8 cellular contexts compared by ENCODE assay signal in the genomic region with DNA sequence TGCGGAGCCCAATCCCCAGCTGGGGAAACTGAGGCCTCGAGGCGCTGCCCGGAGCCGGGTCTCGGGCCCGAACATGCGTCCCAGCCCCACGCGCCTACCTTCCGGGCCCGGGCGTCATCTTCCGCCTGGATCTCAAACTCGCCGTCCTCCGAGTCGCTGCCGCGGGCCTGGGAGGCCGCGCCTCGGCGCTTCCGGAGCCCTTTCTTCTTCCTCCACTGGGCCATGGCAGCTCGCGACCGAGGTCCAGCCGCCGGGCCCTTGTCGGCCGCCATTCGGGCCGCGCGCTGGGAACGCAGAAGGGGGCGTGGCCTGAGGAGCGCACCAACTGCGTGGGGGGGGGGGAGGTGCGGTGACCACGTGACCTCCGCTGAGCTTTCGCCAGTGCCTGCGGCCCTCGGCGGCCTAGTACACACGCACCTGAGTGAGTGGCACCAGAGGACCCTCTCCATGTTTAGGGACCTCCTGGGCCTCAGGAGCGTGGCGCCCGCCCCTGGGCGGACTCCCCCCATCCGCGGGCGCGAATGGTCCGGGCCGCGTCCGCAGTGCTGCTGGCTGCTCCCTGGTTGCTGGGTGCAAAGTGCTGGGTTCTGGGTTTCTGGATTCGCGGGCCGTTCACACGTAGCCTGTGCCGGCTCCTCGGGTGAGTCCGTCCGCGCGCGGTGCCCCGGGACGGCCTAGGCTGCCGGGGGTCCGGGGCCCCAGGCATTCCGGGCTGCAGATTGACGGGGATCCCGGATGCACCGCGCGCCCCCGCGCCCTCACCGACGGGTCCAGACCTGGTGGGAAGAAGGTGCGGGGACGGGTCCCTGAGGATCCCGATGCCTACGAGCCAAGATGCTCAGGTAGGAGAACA. TPM values are rescaled to one million over a fixed set of nuclear protein-coding genes. Genes with fewer than 3 reads are reported as not detected.
A peak's percentile ranks its signal among the peaks of the same experiment; 100 is the strongest.
DNase-seq lines count a peak whose midpoint lies in the region; ATAC-seq, FAIRE-seq and TF ChIP-seq lines count a peak whose summit lies in the region.

Gene DDX54, minus strand, starts transcription at position 299 of the 853 bp plus-strand sequence. Its CDS starts 27 bp downstream, at position 272.
Gene RITA1, plus strand, starts transcription at position 542 of the 853 bp plus-strand sequence. CDS start 1,026 bp downstream, outside the sequence.

- H3K27me3 Mint-ChIP-seq in glutamatergic neuron (ENCODE audit: unreplicated experiment) (peaks cover 1% of the 10 kb centered on the region), osteocyte (ENCODE audit: unreplicated experiment) (no peaks in the 10 kb centered on the region)

- H3K4me3 ChIP-seq in Loucy (ENCODE audit: low read length, poor library complexity, severe bottlenecking) (peak within 1 kb of the TSS; percentile 73), testis (peak within 1 kb of the TSS; percentile 93 to 96)

- H3K27me3 ChIP-seq in Loucy (ENCODE audit: insufficient read depth, low read length, poor library complexity, severe bottlenecking) (no peaks in the 10 kb centered on the region), testis (no peaks in the 10 kb centered on the region)

- peaks cover 48% of the 10 kb centered on the region for H4K20me1 ChIP-seq in Loucy (ENCODE audit: insufficient read depth, low read length, poor library complexity, severe bottlenecking)

- H2AFZ ChIP-seq in Loucy (ENCODE audit: low read length), result peak within 1 kb of the TSS; percentile 85

- intact Hi-C loops in testis (cut with DNase I; ENCODE audit: low total_unique reads), result no loop called here

- TF ChIP-seq POLR2A in H54 (IDR thresholded peaks at IDR 0.05; ENCODE audit: low read depth, low read length) (peak; percentile 66), testis (IDR thresholded peaks at IDR 0.05) (no peak)

- peak within 1 kb of the TSS; percentile 96 for H3K27ac Mint-ChIP-seq in activated naive CD4-positive, alpha-beta T cell treated with anti-CD3 and anti-CD28 coated beads, Interleukin-2, amount 50 U/mL, for 72 hours
- H3K27ac Mint-ChIP-seq in glutamatergic neuron (ENCODE audit: unreplicated experiment) (peak within 1 kb of the TSS; percentile 52), osteocyte (ENCODE audit: unreplicated experiment) (peak within 1 kb of the TSS; percentile 91)

- no peaks in the 10 kb centered on the region for H3K9me2 ChIP-seq in Loucy (replicated peaks; ENCODE audit: low read depth, low read length)

- DNase-seq in GF-D8 (lab: John Stamatoyannopoulos, UW), result peak; percentile 49
- DNase-seq in H54 (ENCODE audit: insufficient read length, low spot score), result peak; percentile 65
- DNase-seq in SKM-1 treated with dmso at 0.1 percent for 144 hours (lab: John Stamatoyannopoulos, UW; ENCODE audit: unreplicated experiment), result peak; percentile 48
- DNase-seq in activated naive CD4-positive, alpha-beta T cell treated with anti-CD3 and anti-CD28 coated beads, Interleukin-2, amount 50 U/mL, for 72 hours (ENCODE audit: low spot score in 2 of 2), result peak; percentile 80 to 87
- peak; percentile 83 for DNase-seq in glutamatergic neuron
- peak; percentile 92 for DNase-seq in osteocyte (ENCODE audit: extremely low spot score, unreplicated experiment)
- DNase-seq in testis, result peak; percentile 83

- peaks cover 34% of the 10 kb centered on the region for H3K4me1 ChIP-seq in Loucy (ENCODE audit: insufficient read depth, low read length, poor library complexity, severe bottlenecking)
- peaks cover 12% of the 10 kb centered on the region for H3K4me1 ChIP-seq in testis

- no peaks in the 10 kb centered on the region for H3F3A ChIP-seq in Loucy (ENCODE audit: low read depth)

- H3K79me2 ChIP-seq in Loucy (ENCODE audit: insufficient read depth, low read length), result peaks cover 68% of the 10 kb centered on the region

- TF ChIP-seq CTCF in Loucy (conservative IDR thresholded peaks at IDR 0.05; ENCODE audit: low read length) (no peak), glutamatergic neuron (IDR thresholded peaks at IDR 0.05; ENCODE audit: partially characterized antibody, unreplicated experiment) (no peak), osteocyte (IDR thresholded peaks at IDR 0.05) (no peak), testis (IDR thresholded peaks at IDR 0.05) (peak in 1 of 3 experiments; percentile 15)

- H3K4me1 Mint-ChIP-seq in glutamatergic neuron (ENCODE audit: low read depth, unreplicated experiment) (peaks cover 5% of the 10 kb centered on the region), osteocyte (ENCODE audit: unreplicated experiment) (peaks cover 33% of the 10 kb centered on the region)

- H3K27ac ChIP-seq in testis, result peak within 1 kb of the TSS; percentile 94

- peak within 1 kb of the TSS; percentile 89 for H3K9ac ChIP-seq in Loucy (ENCODE audit: low read depth, low read length, poor library complexity, severe bottlenecking)

- H3K9me3 ChIP-seq in Loucy (ENCODE audit: insufficient read depth, low read depth, low read length) (no peaks in the 10 kb centered on the region), testis (no peaks in the 10 kb centered on the region)

- 1% methylated on average over 14 to 26 of the region's 89 CpGs for WGBS in testis, 2 donors

- peaks cover 21 to 22% of the 10 kb centered on the region in 2 donors for H3K36me3 Mint-ChIP-seq in activated naive CD4-positive, alpha-beta T cell treated with anti-CD3 and anti-CD28 coated beads, Interleukin-2, amount 50 U/mL, for 72 hours
- H3K36me3 Mint-ChIP-seq in glutamatergic neuron (ENCODE audit: unreplicated experiment) (no peaks in the 10 kb centered on the region), osteocyte (ENCODE audit: unreplicated experiment) (peaks cover 18% of the 10 kb centered on the region)

- H3K4me2 ChIP-seq in Loucy (ENCODE audit: low read depth, low read length, poor library complexity, severe bottlenecking), result peak within 1 kb of the TSS; percentile 96

- H3K4me3 Mint-ChIP-seq in glutamatergic neuron (ENCODE audit: unreplicated experiment), result peak within 1 kb of the TSS; percentile 74
- H3K4me3 Mint-ChIP-seq in osteocyte (ENCODE audit: unreplicated experiment), result peak within 1 kb of the TSS; percentile 93

- FAIRE-seq in H54 (lab: Jason Lieb, UNC), result no peak

- peak; percentile 64 for ATAC-seq in activated naive CD4-positive, alpha-beta T cell treated with anti-CD3 and anti-CD28 coated beads, Interleukin-2, amount 50 U/mL, for 72 hours

- peaks cover 6% of the 10 kb centered on the region; the same call in 1 of the 2 replicates for H3K36me3 ChIP-seq in Loucy (ENCODE audit: insufficient read depth, low read length)
- H3K36me3 ChIP-seq in testis (ENCODE audit: low read depth, missing control alignments), result no peaks in the 10 kb centered on the region

- no peaks in the 10 kb centered on the region for H3K9me3 Mint-ChIP-seq in activated naive CD4-positive, alpha-beta T cell treated with anti-CD3 and anti-CD28 coated beads, Interleukin-2, amount 50 U/mL, for 72 hours
- H3K9me3 Mint-ChIP-seq in glutamatergic neuron (ENCODE audit: unreplicated experiment), result peaks cover 2% of the 10 kb centered on the region
- H3K9me3 Mint-ChIP-seq in osteocyte (ENCODE audit: unreplicated experiment), result no peaks in the 10 kb centered on the region

RNA-seq across cellular contexts. Expression of gene DDX54, which starts in this region (rescaled TPM):
- 10 to 100 TPM; 77.3 to 96.2 TPM for total RNA-seq in activated naive CD4-positive, alpha-beta T cell treated with anti-CD3 and anti-CD28 coated beads, Interleukin-2, amount 50 U/mL, for 72 hours
- total RNA-seq in glutamatergic neuron (ENCODE audit: unreplicated experiment) (16.9 TPM), osteocyte (52.8 and 52.9 TPM in 2 replicates), testis (10 to 100 TPM; 62.4 to 63.6 TPM)
- polyA plus RNA-seq in testis (ENCODE audit: insufficient read depth, low read depth, low replicate concordance), result 40.3 TPM

RNA-seq across cellular contexts. Expression of gene RITA1, which starts in this region (rescaled TPM):
- 10 to 100 TPM; 15.8 to 26.3 TPM for total RNA-seq in activated naive CD4-positive, alpha-beta T cell treated with anti-CD3 and anti-CD28 coated beads, Interleukin-2, amount 50 U/mL, for 72 hours
- total RNA-seq in glutamatergic neuron (ENCODE audit: unreplicated experiment) (6.7 TPM), osteocyte (19.9 and 20.5 TPM in 2 replicates), testis (10 to 100 TPM; 20.9 to 22.1 TPM)
- polyA plus RNA-seq in testis (ENCODE audit: insufficient read depth, low read depth, low replicate concordance), result 14.3 TPM

Comparison
In these comparisons a context has a peak if more than half of its experiments do, and no peak if none do; other contexts are left out.
1. Peak in every context shown above with its lines: DNase-seq, ATAC-seq, H3K4me3 ChIP-seq and H3K27ac ChIP-seq.